In the genomic region with DNA sequence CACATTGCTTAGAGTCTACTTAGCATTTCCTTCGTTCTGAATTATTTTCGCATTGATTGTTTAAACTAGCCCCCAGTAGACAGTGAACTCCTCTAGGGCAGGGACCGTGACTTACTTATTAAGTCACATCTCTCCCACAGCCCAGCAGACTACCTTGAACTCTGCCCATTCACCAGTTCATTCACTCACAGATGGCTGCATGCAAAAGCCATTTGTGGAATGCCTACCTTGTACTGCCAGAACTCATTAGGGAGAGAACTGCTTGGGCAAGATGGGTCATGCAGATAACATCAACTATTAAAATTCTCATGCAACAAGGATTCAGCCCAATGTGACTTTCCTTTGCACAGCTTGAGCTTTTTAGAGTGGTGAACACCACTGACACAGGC, we compare ENCODE assay signal across 17 cellular contexts.
DNase-seq lines count a peak whose midpoint lies in the region; FAIRE-seq and TF ChIP-seq lines count a peak whose summit lies in the region.
"Had no signal": no experiment of that assay in that cellular context is flagged by ENCODE, and none has a peak within 500 bp of the region (broad histone marks: within the 10 kb centered on the region; RNA-seq: fewer than 3 reads in every experiment).

No MANE protein-coding gene starts in this region.

- no peak for TF ChIP-seq CTCF in MCF 10A (IDR thresholded peaks at IDR 0.05; ENCODE audit: unreplicated experiment)
- TF ChIP-seq CTCF in type B pancreatic cell (conservative IDR thresholded peaks at IDR 0.05) = no peak
- no peak for TF ChIP-seq CTCF in D721Med (IDR thresholded peaks at IDR 0.05; ENCODE audit: insufficient read depth, missing control alignments)

- no peak overlapping the region for H3K4me3 Mint-ChIP-seq in MCF 10A (ENCODE audit: unreplicated experiment)
- peak overlapping the region; percentile 65 for H3K4me3 Mint-ChIP-seq in type B pancreatic cell
- H3K4me3 Mint-ChIP-seq: activated naive CD8-positive, alpha-beta T cell treated with anti-CD3 and anti-CD28 coated beads, Interleukin-2, amount 50 U/mL, for 24 hours; WTC11 had no signal

- BruUV-seq in MCF 10A (replicated peaks; lab: Mats Ljungman, UMichigan) = no TSS peak

- no peaks in the 10 kb centered on the region for H3K27me3 Mint-ChIP-seq in MCF 10A (ENCODE audit: insufficient read depth, unreplicated experiment)
- H3K27me3 Mint-ChIP-seq in type B pancreatic cell = peaks cover 4% of the 10 kb centered on the region
- H3K27me3 Mint-ChIP-seq: activated naive CD8-positive, alpha-beta T cell treated with anti-CD3 and anti-CD28 coated beads, Interleukin-2, amount 50 U/mL, for 24 hours had no signal

- H3K4me1 Mint-ChIP-seq in MCF 10A (ENCODE audit: insufficient read depth, unreplicated experiment) = peaks cover 20% of the 10 kb centered on the region
- H3K4me1 Mint-ChIP-seq in type B pancreatic cell (ENCODE audit: unreplicated experiment) = peaks cover 59% of the 10 kb centered on the region

- peaks cover 6% of the 10 kb centered on the region for H3K36me3 Mint-ChIP-seq in MCF 10A (ENCODE audit: insufficient read depth, unreplicated experiment)
- H3K36me3 Mint-ChIP-seq in type B pancreatic cell = no peaks in the 10 kb centered on the region

- no peak overlapping the region for H3K27ac Mint-ChIP-seq in MCF 10A (ENCODE audit: low read depth, unreplicated experiment)
- H3K27ac Mint-ChIP-seq in type B pancreatic cell = peak overlapping the region; percentile 84
- H3K27ac Mint-ChIP-seq: activated naive CD8-positive, alpha-beta T cell treated with anti-CD3 and anti-CD28 coated beads, Interleukin-2, amount 50 U/mL, for 24 hours; WTC11 had no signal

- no peak for FAIRE-seq in D721Med (lab: Jason Lieb, UNC)
- FAIRE-seq: A549 had no signal

- DNase-seq in T47D (ENCODE audit: low read depth in 1 of 2, low spot score in 1 of 2) (peak; percentile 16 to 69), MCF 10A (ENCODE audit: unreplicated experiment) (no peak), SK-N-DZ (ENCODE audit: low spot score) (peak; percentile 38), glomerular visceral epithelial cell (ENCODE audit: extremely low spot score) (peak; percentile 86), type B pancreatic cell (ENCODE audit: extremely low spot score, unreplicated experiment) (no peak), NCI-H774 (lab: John Stamatoyannopoulos, UW) (no peak), D721Med (ENCODE audit: insufficient read length, low spot score) (no peak)
- DNase-seq in stimulated activated naive CD4-positive, alpha-beta T cell (lab: John Stamatoyannopoulos, UW) = no peak
- DNase-seq: activated naive CD8-positive, alpha-beta T cell treated with anti-CD3 and anti-CD28 coated beads, Interleukin-2, amount 50 U/mL, for 24 hours; dorsolateral prefrontal cortex; left ventricle myocardium inferior; MM.1S; NCI-H446; Right ventricle myocardium superior; uterus had no signal

- in situ Hi-C loops in T47D (cut with HindIII; ENCODE audit: low pct_unique_long_range_greater_than_20kb, low sequenced_read_pairs) = no loop called here

- CTCF ChIA-PET in MCF 10A (lab: Yijun Ruan, JAX) = interaction anchor here (0.5 to 2.0 kb wide), 7 partner anchors 30 to 1270 kb away, joined by 3 to 4 read pairs (median 4); no protein-coding TSS in a partner anchor

- no peaks in the 10 kb centered on the region for H3K9me3 Mint-ChIP-seq in MCF 10A (ENCODE audit: unreplicated experiment)
- H3K9me3 Mint-ChIP-seq in type B pancreatic cell = no peaks in the 10 kb centered on the region

- intact Hi-C loops in MCF 10A (cut with micrococcal nuclease) = no loop called here

- POLR2A ChIA-PET in MCF 10A (lab: Yijun Ruan, JAX) = interaction anchor here (1.0 kb wide), 1 partner anchor 1059 kb away, joined by 3 read pairs; no protein-coding TSS in a partner anchor

Comparison
In these comparisons a context has a peak if more than half of its experiments do, and no peak if none do; other contexts are left out.
1. DNase-seq: peak in T47D (2 of 2), SK-N-DZ (single experiment) and glomerular visceral epithelial cell (single experiment); none in MCF 10A (single experiment), type B pancreatic cell (single experiment), stimulated activated naive CD4-positive, alpha-beta T cell (0 of 6), NCI-H774 (single experiment) and D721Med (single experiment).